Comparison of ENCODE assay signal across 16 cellular contexts in the genomic region with DNA sequence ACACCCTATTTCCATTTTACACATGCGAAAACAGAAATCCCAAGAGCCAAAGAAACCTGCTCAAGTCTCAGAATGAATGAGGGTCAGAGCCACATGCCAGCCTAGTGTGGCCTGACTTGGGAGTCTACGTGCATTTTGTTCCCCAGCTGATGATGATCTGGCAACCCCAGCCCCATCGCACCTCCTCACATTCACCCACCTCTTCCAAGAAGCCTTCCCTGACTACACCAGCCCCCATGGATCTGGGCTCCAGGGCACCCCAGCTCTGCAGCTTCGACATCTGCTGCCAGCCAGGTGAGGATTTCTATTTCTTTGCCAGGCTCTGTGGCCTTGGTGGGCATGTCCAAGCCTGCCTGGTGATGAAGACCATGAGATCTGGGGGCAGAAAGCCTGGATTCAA. TPM values are rescaled to one million over a fixed set of nuclear protein-coding genes. Genes with fewer than 3 reads are reported as not detected.
DNase-seq lines count a peak whose midpoint lies in the region; ATAC-seq, FAIRE-seq and TF ChIP-seq lines count a peak whose summit lies in the region.
"Had no signal": no experiment of that assay in that cellular context is flagged by ENCODE, and none has a peak within 500 bp of the region (broad histone marks: within the 10 kb centered on the region; RNA-seq: fewer than 3 reads in every experiment).

No MANE protein-coding gene starts in this region.

- H3K4me1 Mint-ChIP-seq in neural progenitor cell = peaks cover 2% of the 10 kb centered on the region

- H3K9me1 ChIP-seq in K562 (ENCODE audit: control insufficient read depth, insufficient read depth, low read length) = no peaks in the 10 kb centered on the region

- H3K36me3 ChIP-seq in HEK293 (ENCODE audit: control insufficient read depth in 2 of 2, insufficient read depth in 1 of 2, low read length in 2 of 2) (no peaks in the 10 kb centered on the region), K562 (ENCODE audit: control insufficient read depth, insufficient read depth, low read length) (no peaks in the 10 kb centered on the region), neural progenitor cell (no peaks in the 10 kb centered on the region), kidney (ENCODE audit: control insufficient read depth in 1 of 2, insufficient read depth in 2 of 2, low read length in 2 of 2) (no peaks in the 10 kb centered on the region)
- H3K36me3 ChIP-seq: BE2C had no signal

- no peak for ATAC-seq in K562

- H3K4me2 ChIP-seq in K562 (ENCODE audit: insufficient read depth, low read length) (no peak overlapping the region), neural progenitor cell (no peak overlapping the region)

- H3K9me3 Mint-ChIP-seq in neural progenitor cell = no peaks in the 10 kb centered on the region
- H3K9me3 Mint-ChIP-seq: IgD-negative memory B cell had no signal

- no peak overlapping the region for H3K9ac ChIP-seq in K562 (ENCODE audit: insufficient read depth in 1 of 2, low read depth in 2 of 2, low read length in 2 of 2)
- no peak overlapping the region for H3K9ac ChIP-seq in neural progenitor cell
- no peak overlapping the region for H3K9ac ChIP-seq in kidney (ENCODE audit: low read length in 2 of 2)

- H3K27me3 ChIP-seq in K562 (ENCODE audit: control insufficient read depth in 2 of 2, insufficient read depth in 2 of 2, low read length in 2 of 2) = peaks cover 0 to 13% of the 10 kb centered on the region in 2 experiments; a peak in 2 of 5 replicates
- no peaks in the 10 kb centered on the region for H3K27me3 ChIP-seq in neural progenitor cell
- H3K27me3 ChIP-seq: BE2C had no signal

- no peak for TF ChIP-seq EP300 in K562 (IDR thresholded peaks at IDR 0.05; ENCODE audit: low read length)

- no peaks in the 10 kb centered on the region for H3K4me1 ChIP-seq in HEK293 (ENCODE audit: control insufficient read depth, insufficient read depth, low read length)
- H3K4me1 ChIP-seq in K562 (replicated peaks in 1 of 2; ENCODE audit: control insufficient read depth in 2 of 2, insufficient read depth in 2 of 2, low read length in 2 of 2) = no peaks in the 10 kb centered on the region
- H3K4me1 ChIP-seq in neural progenitor cell = no peaks in the 10 kb centered on the region
- no peaks in the 10 kb centered on the region for H3K4me1 ChIP-seq in kidney (ENCODE audit: control insufficient read depth in 1 of 2, insufficient read depth in 1 of 2, low read depth in 1 of 2, low read length in 2 of 2)
- H3K4me1 ChIP-seq: BE2C had no signal

- H3K4me3 ChIP-seq in HEK293 (ENCODE audit: low read depth, low read length) = no peak overlapping the region
- H3K4me3 ChIP-seq in K562 = no peak overlapping the region
- H3K4me3 ChIP-seq in neural progenitor cell = no peak overlapping the region
- no peak overlapping the region for H3K4me3 ChIP-seq in kidney (ENCODE audit: low read length in 2 of 2)

- H3K4me3 Mint-ChIP-seq in neural progenitor cell = peak overlapping the region; percentile 21
- H3K4me3 Mint-ChIP-seq: CD4-positive, alpha-beta memory T cell; IgD-negative memory B cell had no signal

- intact Hi-C loops in K562 (cut with micrococcal nuclease) (no loop called here), kidney (cut with DNase I) (no loop called here)

- POLR2A ChIA-PET in HEK293 (lab: Yijun Ruan, JAX) = no interaction called here
- POLR2A ChIA-PET in K562 (lab: Yijun Ruan, JAX) = interaction anchor here (0.7 kb wide), 1 partner anchor 17 kb away, joined by 3 read pairs; no protein-coding TSS in a partner anchor

- in situ Hi-C loops in K562 (cut with MboI) = no loop called here

- no peak for TF ChIP-seq RAD21 in K562 (CRISPR knock-in tag; conservative IDR thresholded peaks at IDR 0.05 in 1 of 2, IDR thresholded peaks at IDR 0.05 in 1 of 2)

- H3K79me2 ChIP-seq in K562 (ENCODE audit: control insufficient read depth, insufficient read depth, low read length) (no peaks in the 10 kb centered on the region), neural progenitor cell (ENCODE audit: low read depth) (no peaks in the 10 kb centered on the region)

- peaks cover 2% of the 10 kb centered on the region for H3K27me3 Mint-ChIP-seq in neural progenitor cell (ENCODE audit: insufficient read depth, low read depth)

- H3K36me3 Mint-ChIP-seq in neural progenitor cell = no peaks in the 10 kb centered on the region
- H3K36me3 Mint-ChIP-seq: CD4-positive, alpha-beta memory T cell had no signal

- DNase-seq in DMS 273 (lab: John Stamatoyannopoulos, UW; ENCODE audit: unreplicated experiment) (peak; percentile 62), K562 (ENCODE audit: extremely low read depth in 1 of 4, low spot score in 3 of 4) (no peak), neural progenitor cell (ENCODE audit: low spot score) (no peak), NCI-H526 treated with DMSO at 0.1 percent for 48 hours (lab: John Stamatoyannopoulos, UW) (no peak), kidney (no peak), DMS79 (lab: John Stamatoyannopoulos, UW) (no peak)
- DNase-seq: BE2C; CD4-positive, alpha-beta memory T cell; DMS53 had no signal

- H3K27ac Mint-ChIP-seq in neural progenitor cell = no peak overlapping the region
- H3K27ac Mint-ChIP-seq: IgD-negative memory B cell had no signal

- 0% methylated on average over 3 of the region's 4 CpGs for WGBS in K562 (ENCODE audit: insufficient coverage, low coverage, missing lambda C conversion rate)

- no peaks in the 10 kb centered on the region for H4K20me1 ChIP-seq in K562 (replicated peaks; ENCODE audit: control insufficient read depth, insufficient read depth, low read length)
- peaks cover 2% of the 10 kb centered on the region for H4K20me1 ChIP-seq in neural progenitor cell (ENCODE audit: low read depth)

- H3K9me3 ChIP-seq in HEK293 (ENCODE audit: control insufficient read depth, insufficient read depth, low read depth, low read length) (no peaks in the 10 kb centered on the region), K562 (replicated peaks; ENCODE audit: control insufficient read depth, insufficient read depth, low read depth, low read length) (no peaks in the 10 kb centered on the region), neural progenitor cell (ENCODE audit: low read depth) (no peaks in the 10 kb centered on the region), kidney (ENCODE audit: control insufficient read depth in 1 of 2, low read length in 2 of 2) (no peaks in the 10 kb centered on the region)
- H3K9me3 ChIP-seq: BE2C had no signal

- H3K27ac ChIP-seq in HEK293 (ENCODE audit: extremely low read depth, low read depth, low read length) = no peak overlapping the region
- H3K27ac ChIP-seq in K562 (ENCODE audit: extremely low read depth, low read depth, low read length) = no peak overlapping the region
- no peak overlapping the region for H3K27ac ChIP-seq in neural progenitor cell
- no peak overlapping the region for H3K27ac ChIP-seq in kidney (ENCODE audit: low read depth in 2 of 2, low read length in 2 of 2)
- H3K27ac ChIP-seq: C4-2B had no signal

- TF ChIP-seq CTCF in HEK293 (tag by site-specific recombination; IDR thresholded peaks at IDR 0.05) = no peak
- no peak for TF ChIP-seq CTCF in K562 (IDR thresholded peaks at IDR 0.05 in 2 of 3, conservative IDR thresholded peaks at IDR 0.05 in 1 of 3; ENCODE audit: insufficient read depth in 2 of 3, low read depth in 1 of 3, low read length in 3 of 3)
- TF ChIP-seq CTCF in neural progenitor cell (IDR thresholded peaks at IDR 0.05) = no peak
- TF ChIP-seq CTCF in kidney (IDR thresholded peaks at IDR 0.05; ENCODE audit: borderline replicate concordance, extremely low read depth, insufficient read depth) = no peak

- CTCF ChIA-PET in HEK293 (lab: Yijun Ruan, JAX) = interaction anchor here (1.8 kb wide), 1 partner anchor 80 kb away, joined by 4 read pairs; no protein-coding TSS in a partner anchor
- CTCF ChIA-PET in K562 (lab: Yijun Ruan, JAX; ENCODE audit: low intra/inter-chr PET ratio) = no interaction called here

- H2AFZ ChIP-seq in K562 (ENCODE audit: low read depth, low read length) (no peak overlapping the region), neural progenitor cell (replicated peaks) (no peak overlapping the region)

- no TSS peak for BruUV-seq in K562 (replicated peaks; lab: Mats Ljungman, UMichigan)

- no peak for TF ChIP-seq POLR2A in K562 (conservative IDR thresholded peaks at IDR 0.05)

- no peaks in the 10 kb centered on the region for H3F3A ChIP-seq in neural progenitor cell (ENCODE audit: low read depth)

- no peak for FAIRE-seq in K562 (lab: Jason Lieb, UNC)
- FAIRE-seq in kidney (lab: Jason Lieb, UNC) = no peak
- FAIRE-seq: A204.1, GM18507, H54 had no signal

RNA-seq across cellular contexts. Expression of a gene that starts 41.0 kb away (rescaled TPM):
- total RNA-seq in K562 (2011; cell fraction: chromatin; rRNA removed; ENCODE audit: low replicate concordance) = not detected in 2 replicates
- total RNA-seq in K562 (2011; cell fraction: nucleolus; rRNA removed) = not detected in 2 replicates
- total RNA-seq in K562 (2011; cell fraction: nucleoplasm; rRNA removed) = not detected in 2 replicates
- not detected in 2 replicates for total RNA-seq in K562 (2014; rRNA removed)
- total RNA-seq in K562 (2014; rRNA removed; fragmentation: Illumina TruSeq; extraction: Trizol) = not detected in 2 replicates
- total RNA-seq in K562 (2015; rRNA removed; fragmentation: Illumina TruSeq; extraction: Trizol) = not detected in 2 replicates
- not detected in 2 replicates for total RNA-seq in K562 (2021)
- polyA plus RNA-seq in K562 (2011; rRNA removed) = not detected in 2 replicates
- polyA plus RNA-seq in K562 (2011; cell fraction: cytosol; rRNA removed) = not detected in 2 replicates
- polyA plus RNA-seq in K562 (2011; cell fraction: nucleus; rRNA removed) = not detected in 2 replicates
- polyA plus RNA-seq in K562 (2012) = not detected in 2 replicates
- polyA plus RNA-seq in K562 (2014; fragmentation: Illumina TruSeq; extraction: Trizol) = not detected in 2 replicates
- polyA plus RNA-seq in K562 (2014; fragmentation: Nextera tagmentation; extraction: Ambion mirVana) = not detected
- not detected in 2 replicates for polyA plus RNA-seq in K562 (2014; rRNA removed)
- not detected in 2 replicates for polyA minus RNA-seq in K562 (2011; rRNA and poly(A)+ RNA removed)
- not detected in 2 replicates for polyA minus RNA-seq in K562 (2011; cell fraction: cytosol; rRNA and poly(A)+ RNA removed)
- not detected in 2 replicates for polyA minus RNA-seq in K562 (2011; cell fraction: nucleus; rRNA and poly(A)+ RNA removed)
- 0.06 and 0.19 TPM in 2 replicates for total RNA-seq in neural progenitor cell (ENCODE audit: low replicate concordance)
- 0.57 TPM for total RNA-seq in kidney
- 0.24 TPM for polyA plus RNA-seq in kidney (ENCODE audit: insufficient read depth, low read depth, low replicate concordance)
- total RNA-seq: CD4-positive, alpha-beta memory T cell had no signal
- polyA plus RNA-seq: AG04450; CD4-positive, alpha-beta memory T cell; IgD-negative memory B cell had no signal

RNA-seq across cellular contexts. Expression of a gene that starts 41.6 kb away (rescaled TPM):
- 5.9 and 9.9 TPM in 2 replicates for total RNA-seq in K562 (2011; cell fraction: chromatin; rRNA removed; ENCODE audit: low replicate concordance)
- 7.8 and 8.4 TPM in 2 replicates for total RNA-seq in K562 (2011; cell fraction: nucleolus; rRNA removed)
- 4.7 and 6.6 TPM in 2 replicates for total RNA-seq in K562 (2011; cell fraction: nucleoplasm; rRNA removed)
- total RNA-seq in K562 (2014; rRNA removed) = 7.3 and 8.5 TPM in 2 replicates
- 2.0 and 2.2 TPM in 2 replicates for total RNA-seq in K562 (2014; rRNA removed; fragmentation: Illumina TruSeq; extraction: Trizol)
- 3.3 and 4.1 TPM in 2 replicates for total RNA-seq in K562 (2015; rRNA removed; fragmentation: Illumina TruSeq; extraction: Trizol)
- total RNA-seq in K562 (2021) = 15.5 and 15.7 TPM in 2 replicates
- 3.6 and 10.0 TPM in 2 replicates for polyA plus RNA-seq in K562 (2011; rRNA removed)
- polyA plus RNA-seq in K562 (2011; cell fraction: cytosol; rRNA removed) = 9.4 and 16.0 TPM in 2 replicates
- polyA plus RNA-seq in K562 (2011; cell fraction: nucleus; rRNA removed) = 9.5 and 9.7 TPM in 2 replicates
- 7.9 and 9.5 TPM in 2 replicates for polyA plus RNA-seq in K562 (2012)
- polyA plus RNA-seq in K562 (2014; fragmentation: Illumina TruSeq; extraction: Trizol) = 6.0 and 8.2 TPM in 2 replicates
- polyA plus RNA-seq in K562 (2014; fragmentation: Nextera tagmentation; extraction: Ambion mirVana) = under 1 TPM; 0.73 to 0.93 TPM
- polyA plus RNA-seq in K562 (2014; rRNA removed) = 9.4 and 11.4 TPM in 2 replicates
- polyA minus RNA-seq in K562 (2011; rRNA and poly(A)+ RNA removed) = 2.6 and 4.1 TPM in 2 replicates
- polyA minus RNA-seq in K562 (2011; cell fraction: cytosol; rRNA and poly(A)+ RNA removed) = 3.7 and 8.8 TPM in 2 replicates
- 2.4 and 4.6 TPM in 2 replicates for polyA minus RNA-seq in K562 (2011; cell fraction: nucleus; rRNA and poly(A)+ RNA removed)
- 2.9 and 9.1 TPM in 2 replicates for total RNA-seq in neural progenitor cell (ENCODE audit: low replicate concordance)
- 10.2 TPM for total RNA-seq in kidney
- polyA plus RNA-seq in kidney (ENCODE audit: insufficient read depth, low read depth, low replicate concordance) = 12.6 TPM
